In genomic region chr17:8122923-8123694, GRCh38 we compare ENCODE assay signal across 8 cellular contexts. TPM values are rescaled to one million over a fixed set of nuclear protein-coding genes. Genes with fewer than 3 reads are reported as not detected.
DNase-seq lines count a peak whose midpoint lies in the region; ATAC-seq and TF ChIP-seq lines count a peak whose summit lies in the region.
"Had no signal": no experiment of that assay in that cellular context is flagged by ENCODE, and none has a peak within 500 bp of the region (broad histone marks: within the 10 kb centered on the region; RNA-seq: fewer than 3 reads in every experiment).

No MANE protein-coding gene starts in this region.

- H3K36me3 Mint-ChIP-seq in T-helper 17 cell (ENCODE audit: low read depth), result peaks cover 5% of the 10 kb centered on the region

- peak overlapping the region; percentile 97 for H3K4me3 Mint-ChIP-seq in T-helper 17 cell

- intact Hi-C loops in left ventricle myocardium inferior (cut with micrococcal nuclease), result loop anchor here (10.0 kb wide), 1 partner anchor 62 kb away; no protein-coding TSS in a partner anchor

- H3K36me3 ChIP-seq in left ventricle myocardium inferior (no peaks in the 10 kb centered on the region), suprapubic skin (no peaks in the 10 kb centered on the region)

- DNase-seq in ELF-1 (ENCODE audit: low read depth, low spot score) (peak; percentile 47), T-helper 17 cell (no peak), left ventricle myocardium inferior (no peak), suprapubic skin (ENCODE audit: low spot score in 2 of 2) (no peak), SW 1271 (lab: John Stamatoyannopoulos, UW) (no peak)

- no peak for TF ChIP-seq EP300 in suprapubic skin (IDR thresholded peaks at IDR 0.05)

- peaks cover 71% of the 10 kb centered on the region for H3K4me1 Mint-ChIP-seq in T-helper 17 cell

- ATAC-seq in T-helper 17 cell (peak; percentile 13), HG02840 (IDR thresholded peaks at IDR 0.05; ENCODE audit: low FRiP score, unreplicated experiment) (no peak)

- TF ChIP-seq CTCF in left ventricle myocardium inferior (IDR thresholded peaks at IDR 0.05; ENCODE audit: borderline replicate concordance) (no peak), suprapubic skin (IDR thresholded peaks at IDR 0.05) (no peak)

- H3K27ac ChIP-seq in left ventricle myocardium inferior (replicated peaks) (peak overlapping the region; percentile 41), suprapubic skin (no peak overlapping the region)

- TF ChIP-seq POLR2A in suprapubic skin (IDR thresholded peaks at IDR 0.05), result no peak

- 1% methylated on average over 52 of the region's 55 CpGs for WGBS in suprapubic skin

- H3K4me3 ChIP-seq in left ventricle myocardium inferior (peak overlapping the region; percentile 84), suprapubic skin (peak overlapping the region; percentile 74)

- peaks cover 51% of the 10 kb centered on the region for H3K27me3 Mint-ChIP-seq in T-helper 17 cell

- peaks cover 29% of the 10 kb centered on the region for H3K27me3 ChIP-seq in left ventricle myocardium inferior (ENCODE audit: low read depth)
- H3K27me3 ChIP-seq in suprapubic skin, result peaks cover 23% of the 10 kb centered on the region

- no peaks in the 10 kb centered on the region for H3K9me3 ChIP-seq in T-helper 17 cell (ENCODE audit: control insufficient read depth, low read length, poor library complexity, severe bottlenecking)
- H3K9me3 ChIP-seq in left ventricle myocardium inferior (replicated peaks), result no peaks in the 10 kb centered on the region
- no peaks in the 10 kb centered on the region for H3K9me3 ChIP-seq in suprapubic skin

- H3K4me1 ChIP-seq in left ventricle myocardium inferior, result peaks cover 83% of the 10 kb centered on the region
- peaks cover 81% of the 10 kb centered on the region for H3K4me1 ChIP-seq in suprapubic skin

- peak overlapping the region; percentile 76 for H3K27ac Mint-ChIP-seq in T-helper 17 cell

RNA-seq across cellular contexts. Expression of gene HES7, which starts 0.8 kb away (rescaled TPM):
- total RNA-seq in T-helper 17 cell, result not detected
- total RNA-seq in left ventricle myocardium inferior, result not detected
- not detected for total RNA-seq in suprapubic skin
- total RNA-seq: subcutaneous adipose tissue had no signal

RNA-seq across cellular contexts. Expression of gene ALOXE3, which starts 4.8 kb away (rescaled TPM):
- total RNA-seq in T-helper 17 cell (not detected), left ventricle myocardium inferior (not detected), suprapubic skin (10 to 100 TPM; 44.5 to 95.3 (median 69.9) TPM)
- total RNA-seq: subcutaneous adipose tissue; T-helper 1 cell treated with Interleukin-12 subunit alpha and Interleukin-12 subunit beta and Interleukin-4 antibody, amounts not matched to agents 30 ng/mL and 1 ng/mL, for 36 hours had no signal

RNA-seq across cellular contexts. Expression of gene PER1, which starts 29.1 kb away (rescaled TPM):
- total RNA-seq in T-helper 17 cell, result 1,000 to 10,000 TPM; 1,926 to 2,038 TPM
- 109 TPM for total RNA-seq in left ventricle myocardium inferior
- total RNA-seq in suprapubic skin, result 100 to 1,000 TPM; 272 to 655 (median 330) TPM

RNA-seq across cellular contexts. Expression of gene ALOX12B, which starts 35.6 kb away (rescaled TPM):
- not detected for total RNA-seq in T-helper 17 cell
- not detected for total RNA-seq in left ventricle myocardium inferior
- 100 to 1,000 TPM in 3 of 4 donors, 10 to 100 TPM in 1; 91.4 to 150 (median 119) TPM for total RNA-seq in suprapubic skin
- total RNA-seq: subcutaneous adipose tissue; T-helper 1 cell treated with Interleukin-12 subunit alpha and Interleukin-12 subunit beta and Interleukin-4 antibody, amounts not matched to agents 30 ng/mL and 1 ng/mL, for 36 hours had no signal

RNA-seq across cellular contexts. Expression of gene VAMP2, which starts 39.6 kb away (rescaled TPM):
- 100 to 1,000 TPM; 209 to 252 TPM for total RNA-seq in T-helper 17 cell
- 59.6 TPM for total RNA-seq in left ventricle myocardium inferior
- 10 to 100 TPM; 41.2 to 64.3 (median 52.8) TPM for total RNA-seq in suprapubic skin

Comparison
In these comparisons a context has a peak if more than half of its experiments do, and no peak if none do; other contexts are left out.
1. RNA of gene ALOXE3, which starts 4.8 kb away (total RNA-seq): 44.5 to 95.3 TPM in suprapubic skin; not detected in T-helper 17 cell and not detected in left ventricle myocardium inferior (single experiment); every median in the first group is over 10 times any median in the second.